ENCODE assay signal across 8 cellular contexts in the genomic region with DNA sequence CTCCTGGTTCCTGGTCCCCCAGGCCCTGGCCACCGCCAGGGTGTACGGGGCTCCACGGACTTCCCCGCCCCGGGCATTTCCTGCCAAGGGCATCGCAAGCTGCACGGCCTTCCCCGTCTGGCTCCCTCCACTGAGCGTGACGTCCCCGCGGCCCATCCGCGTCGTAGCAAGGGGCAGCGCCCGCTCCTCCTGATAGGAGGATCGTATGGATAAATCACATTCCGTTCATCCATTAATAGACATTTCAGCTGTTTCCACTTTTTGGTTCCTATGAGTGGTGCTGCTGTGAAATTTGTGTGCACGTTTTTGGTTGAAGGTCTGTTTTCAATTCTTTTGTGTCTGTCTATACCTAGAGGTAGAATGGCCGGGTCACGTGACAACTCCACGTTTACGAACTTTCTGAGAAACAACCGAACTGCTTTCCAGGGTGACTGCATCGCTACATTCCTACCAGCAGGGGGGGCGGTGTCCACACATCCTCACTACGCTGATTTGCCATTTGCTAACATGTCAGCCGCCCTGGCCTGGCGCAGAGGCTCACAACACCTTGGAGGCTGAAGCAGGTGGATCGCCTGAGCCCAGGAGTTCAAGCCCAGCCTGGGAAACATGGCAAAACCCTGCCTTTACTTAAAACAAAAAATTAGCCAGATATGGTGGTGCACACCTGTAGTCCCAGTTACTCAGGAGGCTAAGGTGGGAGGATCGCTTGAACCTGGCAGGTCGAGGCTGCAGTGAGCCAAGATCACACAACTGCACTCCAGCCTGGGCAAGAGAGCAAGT. TPM values are rescaled to one million over a fixed set of nuclear protein-coding genes. Genes with fewer than 3 reads are reported as not detected.
DNase-seq lines count a peak whose midpoint lies in the region; ATAC-seq and TF ChIP-seq lines count a peak whose summit lies in the region.

No MANE protein-coding gene starts in this region.

- H3K4ac ChIP-seq in mesenchymal stem cell (ENCODE audit: low read depth in 1 of 2, low read length in 2 of 2), result no peak overlapping the region

- peak; percentile 62 for DNase-seq in AG10803 (ENCODE audit: low read depth)
- DNase-seq in GM23248, result peak; percentile 77
- DNase-seq in NCI-H774 (lab: John Stamatoyannopoulos, UW), result peak; percentile 62
- DNase-seq in activated CD4-positive, alpha-beta memory T cell treated with anti-CD3 and anti-CD28 coated beads, Interleukin-2, amount 10 ng/mL, durations not matched to agents 7 days and 5 days, result peak; percentile 83
- peak; percentile 58 for DNase-seq in effector CD4-positive, alpha-beta T cell
- peak; percentile 9 for DNase-seq in mesenchymal stem cell
- peak; percentile 68 for DNase-seq in stimulated activated CD8-positive, alpha-beta memory T cell treated with anti-CD3 and anti-CD28 coated beads, Interleukin-4, amount 100 ng/mL, for 24 hours (ENCODE audit: low read depth)

- peak overlapping the region; percentile 12; the same call in 1 of the 2 replicates for H3K4me3 ChIP-seq in AG10803 (ENCODE audit: low read length)
- no peak overlapping the region for H3K4me3 ChIP-seq in GM23248
- peak overlapping the region in 1 of 2 experiments; percentile 41 for H3K4me3 ChIP-seq in mesenchymal stem cell (ENCODE audit: insufficient read depth in 1 of 2, low read depth in 1 of 2, low read length in 2 of 2)

- peak overlapping the region; percentile 55 for H3K27ac Mint-ChIP-seq in activated CD4-positive, alpha-beta memory T cell treated with anti-CD3 and anti-CD28 coated beads, Interleukin-2, amount 10 ng/mL, durations not matched to agents 7 days and 5 days

- no peak overlapping the region for H3K9ac ChIP-seq in GM23248
- H3K9ac ChIP-seq in mesenchymal stem cell (ENCODE audit: low read length), result peak overlapping the region; percentile 15

- H4K8ac ChIP-seq in mesenchymal stem cell (ENCODE audit: low read length), result no peak overlapping the region

- in situ Hi-C loops in GM23248 (cut with MboI), result no loop called here

- H2AFZ ChIP-seq in GM23248 (no peak overlapping the region), mesenchymal stem cell (ENCODE audit: low read depth, low read length) (no peak overlapping the region)

- H3K27me3 Mint-ChIP-seq in activated CD4-positive, alpha-beta memory T cell treated with anti-CD3 and anti-CD28 coated beads, Interleukin-2, amount 10 ng/mL, durations not matched to agents 7 days and 5 days, result peaks cover 10% of the 10 kb centered on the region

- no peak overlapping the region for H2AK5ac ChIP-seq in mesenchymal stem cell (ENCODE audit: low read length, severe bottlenecking)

- H4K91ac ChIP-seq in mesenchymal stem cell (ENCODE audit: low read length), result no peak overlapping the region

- POLR2A ChIA-PET in activated CD4-positive, alpha-beta memory T cell treated with anti-CD3 and anti-CD28 coated beads, Interleukin-2, amount 10 ng/mL, durations not matched to agents 7 days and 5 days (lab: Charles Lee), result interaction anchor here (1.1 kb wide), 1 partner anchor 85 kb away, joined by 3 read pairs; no protein-coding TSS in a partner anchor

- H2BK15ac ChIP-seq in mesenchymal stem cell (ENCODE audit: low read depth, poor library complexity, severe bottlenecking), result no peak overlapping the region

- ATAC-seq in GM18511 (IDR thresholded peaks at IDR 0.05; ENCODE audit: unreplicated experiment), result no peak

- H3K4me1 ChIP-seq in GM23248 (ENCODE audit: insufficient read depth) (no peaks in the 10 kb centered on the region), mesenchymal stem cell (ENCODE audit: control insufficient read depth, insufficient read depth, low read depth, low read length) (no peaks in the 10 kb centered on the region)

- H2BK120ac ChIP-seq in mesenchymal stem cell (ENCODE audit: low read depth, low read length), result no peak overlapping the region

- H3K9me3 Mint-ChIP-seq in activated CD4-positive, alpha-beta memory T cell treated with anti-CD3 and anti-CD28 coated beads, Interleukin-2, amount 10 ng/mL, durations not matched to agents 7 days and 5 days, result no peaks in the 10 kb centered on the region

- H3K27me3 ChIP-seq in GM23248 (replicated peaks; ENCODE audit: insufficient read depth) (peaks cover 21% of the 10 kb centered on the region), mesenchymal stem cell (ENCODE audit: control insufficient read depth in 1 of 2, insufficient read depth in 1 of 2, low read length in 2 of 2) (peaks cover 0 to 56% of the 10 kb centered on the region in 2 experiments)

- no peaks in the 10 kb centered on the region for H3K79me1 ChIP-seq in mesenchymal stem cell (replicated peaks; ENCODE audit: low read length, poor library complexity, severe bottlenecking)

- no peaks in the 10 kb centered on the region for H4K20me1 ChIP-seq in GM23248 (ENCODE audit: insufficient read depth)

- H3K14ac ChIP-seq in mesenchymal stem cell (ENCODE audit: low read length in 2 of 2), result no peak overlapping the region

- 17 to 19% methylated on average over 33 of the region's 33 CpGs for WGBS in GM23248 (ENCODE audit: low coverage in 1 of 2, low lambda C conversion rate in 2 of 2, missing lambda C conversion rate in 2 of 2), 2 experiments
- WGBS in mesenchymal stem cell, result 56% methylated on average over 27 of the region's 33 CpGs

- H2BK12ac ChIP-seq in mesenchymal stem cell (ENCODE audit: low read length in 2 of 2), result no peak overlapping the region

- peak; percentile 80 for TF ChIP-seq CTCF in AG10803 (conservative IDR thresholded peaks at IDR 0.05; ENCODE audit: low read length)

- no peak overlapping the region for H2BK5ac ChIP-seq in mesenchymal stem cell (ENCODE audit: low read depth, low read length, poor library complexity, severe bottlenecking)

- H3K79me2 ChIP-seq in GM23248 (ENCODE audit: insufficient read depth), result no peaks in the 10 kb centered on the region

- H3F3A ChIP-seq in GM23248 (ENCODE audit: insufficient read depth), result no peaks in the 10 kb centered on the region

- H3K9me2 ChIP-seq in GM23248 (ENCODE audit: insufficient read depth), result no peaks in the 10 kb centered on the region

- peak overlapping the region; percentile 1 for H3K4me2 ChIP-seq in GM23248 (ENCODE audit: unreplicated experiment)
- no peak overlapping the region for H3K4me2 ChIP-seq in mesenchymal stem cell (ENCODE audit: low read length, poor library complexity, severe bottlenecking)

- no peak overlapping the region for H3K18ac ChIP-seq in mesenchymal stem cell (ENCODE audit: low read depth in 1 of 2, low read length in 2 of 2)

- CTCF ChIA-PET in activated CD4-positive, alpha-beta memory T cell treated with anti-CD3 and anti-CD28 coated beads, Interleukin-2, amount 10 ng/mL, durations not matched to agents 7 days and 5 days (lab: Charles Lee), result interaction anchor here (0.7 to 1.4 kb wide), 2 partner anchors 40 to 121 kb away, joined by 3 to 4 read pairs; no protein-coding TSS in a partner anchor

- peaks cover 2% of the 10 kb centered on the region for H3K36me3 Mint-ChIP-seq in activated CD4-positive, alpha-beta memory T cell treated with anti-CD3 and anti-CD28 coated beads, Interleukin-2, amount 10 ng/mL, durations not matched to agents 7 days and 5 days (ENCODE audit: low read depth)

- H3K36me3 ChIP-seq in GM23248 (ENCODE audit: low read depth), result no peaks in the 10 kb centered on the region
- no peaks in the 10 kb centered on the region for H3K36me3 ChIP-seq in mesenchymal stem cell (ENCODE audit: control insufficient read depth in 1 of 2, insufficient read depth in 2 of 2, low read depth in 1 of 2, low read length in 2 of 2)

- no peaks in the 10 kb centered on the region for H3K9me3 ChIP-seq in GM23248 (ENCODE audit: low read depth)
- H3K9me3 ChIP-seq in mesenchymal stem cell (ENCODE audit: control insufficient read depth, low read length), result no peaks in the 10 kb centered on the region

- no peak overlapping the region for H3K23ac ChIP-seq in mesenchymal stem cell (ENCODE audit: low read length in 2 of 2)

- H3K27ac ChIP-seq in GM23248 (no peak overlapping the region), mesenchymal stem cell (ENCODE audit: low read length, poor library complexity, severe bottlenecking) (no peak overlapping the region)

- no peak overlapping the region for H3K4me3 Mint-ChIP-seq in activated CD4-positive, alpha-beta memory T cell treated with anti-CD3 and anti-CD28 coated beads, Interleukin-2, amount 10 ng/mL, durations not matched to agents 7 days and 5 days

- H3K4me1 Mint-ChIP-seq in activated CD4-positive, alpha-beta memory T cell treated with anti-CD3 and anti-CD28 coated beads, Interleukin-2, amount 10 ng/mL, durations not matched to agents 7 days and 5 days, result peaks cover 10% of the 10 kb centered on the region

RNA-seq across cellular contexts. Expression of a gene that starts 37.7 kb away (rescaled TPM):
- not detected in 2 replicates for total RNA-seq in GM23248 (2014; rRNA removed; shearing (Covaris generic))
- 0.38 TPM in 1 of 2 replicates, not detected in the other for polyA plus RNA-seq in GM23248 (2016; fragmentation: Nextera tagmentation; extraction: Ambion mirVana)
- not detected for total RNA-seq in activated CD4-positive, alpha-beta memory T cell treated with anti-CD3 and anti-CD28 coated beads, Interleukin-2, amount 10 ng/mL, durations not matched to agents 7 days and 5 days
- not detected for polyA plus RNA-seq in mesenchymal stem cell (2013, experiment 1 of 2)
- polyA plus RNA-seq in mesenchymal stem cell (2013, experiment 2 of 2), result not detected

Comparison
In these comparisons a context has a peak if more than half of its experiments do, and no peak if none do; other contexts are left out.
1. DNase-seq: peak in every context shown above with its lines; median percentile 83 in activated CD4-positive, alpha-beta memory T cell treated with anti-CD3 and anti-CD28 coated beads, Interleukin-2, amount 10 ng/mL, durations not matched to agents 7 days and 5 days; 77 in GM23248; 68 in stimulated activated CD8-positive, alpha-beta memory T cell treated with anti-CD3 and anti-CD28 coated beads, Interleukin-4, amount 100 ng/mL, for 24 hours; 62 in AG10803; 62 in NCI-H774; 58 in effector CD4-positive, alpha-beta T cell; 9 in mesenchymal stem cell.